4 cellular contexts compared by ENCODE assay signal in genomic region chr11:56945526-56945925, GRCh38. TPM values are rescaled to one million over a fixed set of nuclear protein-coding genes. Genes with fewer than 3 reads are reported as not detected.
"Had no signal": no experiment of that assay in that cellular context is flagged by ENCODE, and none has a peak within 500 bp of the region (broad histone marks: within the 10 kb centered on the region; RNA-seq: fewer than 3 reads in every experiment).

No MANE protein-coding gene starts in this region.

RNA-seq across cellular contexts. Expression of gene OR5AK2, which starts 43.2 kb away (rescaled TPM):
- total RNA-seq: LHCN-M2, M059J, MCF 10A, NCI-H460 had no signal
